ENCODE assay signal across 20 cellular contexts in the genomic region with DNA sequence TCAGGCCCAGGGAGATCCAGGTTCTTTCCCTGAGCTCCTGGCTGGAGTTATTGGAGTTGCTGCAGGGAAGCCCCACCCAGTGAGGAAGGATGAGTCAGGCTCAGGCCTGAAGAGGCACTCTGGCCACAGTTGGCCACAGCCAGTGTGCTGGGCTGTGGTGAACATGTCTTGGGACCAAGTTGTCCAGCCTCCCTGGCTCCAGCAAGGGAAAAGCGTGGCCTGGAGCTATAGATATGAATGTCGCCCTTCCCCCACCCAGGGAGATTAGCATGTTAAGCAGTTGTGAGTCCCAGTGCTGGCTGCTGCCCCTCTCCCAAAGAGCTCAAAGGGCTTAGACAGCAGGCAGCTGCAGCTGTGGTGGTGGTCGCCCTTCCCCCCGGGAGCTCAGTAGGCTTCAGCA.
DNase-seq lines count a peak whose midpoint lies in the region; ATAC-seq, FAIRE-seq and TF ChIP-seq lines count a peak whose summit lies in the region.
"Had no signal": no experiment of that assay in that cellular context is flagged by ENCODE, and none has a peak within 500 bp of the region (broad histone marks: within the 10 kb centered on the region; RNA-seq: fewer than 3 reads in every experiment).

No MANE protein-coding gene starts in this region.

- in situ Hi-C loops in GM23248 (cut with MboI): no loop called here

- no peaks in the 10 kb centered on the region for H3K27me3 Mint-ChIP-seq in chondrocyte (ENCODE audit: low read depth)
- H3K27me3 Mint-ChIP-seq: B cell; CD4-positive, alpha-beta T cell had no signal

- H3K4me3 Mint-ChIP-seq in chondrocyte (ENCODE audit: unreplicated experiment): no peak overlapping the region
- H3K4me3 Mint-ChIP-seq: B cell; CD4-positive, alpha-beta T cell had no signal

- peaks cover 20% of the 10 kb centered on the region for H3K9me3 Mint-ChIP-seq in chondrocyte (ENCODE audit: low read depth)

- intact Hi-C loops in body of pancreas (cut with DNase I): no loop called here

- no peak overlapping the region for H2AFZ ChIP-seq in GM23248

- no peak overlapping the region for H3K9ac ChIP-seq in GM23248

- H3K27ac ChIP-seq in GM23248 (no peak overlapping the region), body of pancreas (no peak overlapping the region)
- H3K27ac ChIP-seq: RWPE1 had no signal

- no peak for FAIRE-seq in D721Med (lab: Jason Lieb, UNC)
- FAIRE-seq: GM19239 had no signal

- H3K9me2 ChIP-seq in GM23248 (ENCODE audit: insufficient read depth): no peaks in the 10 kb centered on the region

- TF ChIP-seq POLR2A in body of pancreas (IDR thresholded peaks at IDR 0.05): no peak

- 30 to 34% methylated on average over 4 of the region's 4 CpGs for WGBS in GM23248 (ENCODE audit: low coverage in 1 of 2, low lambda C conversion rate in 2 of 2, missing lambda C conversion rate in 2 of 2), 2 experiments
- WGBS in body of pancreas, 2 donors: 52% methylated on average over 4 of the region's 4 CpGs; no CpG with 5 or more reads in 1 of the 2 donors

- ATAC-seq in body of pancreas (no peak), SK-N-SH treated with all-trans-retinoic acid at 6 μM for 48 hours (no peak)
- ATAC-seq: HCT116 had no signal

- DNase-seq in GM23248 (peak; percentile 5), NCI-H226 (peak; percentile 23), chondrocyte (ENCODE audit: low spot score) (peak; percentile 65), iris pigment epithelial cell (ENCODE audit: low read depth) (peak; percentile 11), D721Med (ENCODE audit: insufficient read length, low spot score) (no peak), body of pancreas (no peak), DMS 273 treated with DMSO at 0.1 percent for 48 hours (lab: John Stamatoyannopoulos, UW) (no peak)
- DNase-seq: CD4-positive, alpha-beta T cell; DMS79 treated with DMSO at 0.1 percent for 48 hours; KBM-7; NCI-H1092; NCI-H1694; NCI-H526 treated with DMSO at 0.1 percent for 48 hours; OCI-M1; T-helper 2 cell had no signal

- H3K4me1 ChIP-seq in GM23248 (ENCODE audit: insufficient read depth) (no peaks in the 10 kb centered on the region), body of pancreas (no peaks in the 10 kb centered on the region)

- H3K36me3 Mint-ChIP-seq in chondrocyte (ENCODE audit: low read depth): peaks cover 7% of the 10 kb centered on the region

- no peaks in the 10 kb centered on the region for H3K4me1 Mint-ChIP-seq in chondrocyte (ENCODE audit: low read depth)
- H3K4me1 Mint-ChIP-seq: B cell had no signal

- no peak overlapping the region for H3K27ac Mint-ChIP-seq in chondrocyte (ENCODE audit: unreplicated experiment)
- H3K27ac Mint-ChIP-seq: B cell; CD4-positive, alpha-beta T cell had no signal

- H3K9me3 ChIP-seq in GM23248 (ENCODE audit: low read depth): no peaks in the 10 kb centered on the region
- H3K9me3 ChIP-seq in body of pancreas: peaks cover 0 to 8% (median 0%) of the 10 kb centered on the region in 3 donors

- H4K20me1 ChIP-seq in GM23248 (ENCODE audit: insufficient read depth): no peaks in the 10 kb centered on the region

- H3K27me3 ChIP-seq in GM23248 (replicated peaks; ENCODE audit: insufficient read depth): no peaks in the 10 kb centered on the region
- no peaks in the 10 kb centered on the region for H3K27me3 ChIP-seq in body of pancreas

- no peak overlapping the region for H3K4me3 ChIP-seq in GM23248
- no peak overlapping the region for H3K4me3 ChIP-seq in body of pancreas

- no peaks in the 10 kb centered on the region for H3K79me2 ChIP-seq in GM23248 (ENCODE audit: insufficient read depth)

- no peaks in the 10 kb centered on the region for H3K36me3 ChIP-seq in GM23248 (ENCODE audit: low read depth)
- H3K36me3 ChIP-seq in body of pancreas (replicated peaks in 1 of 2; ENCODE audit: insufficient read depth in 1 of 2, low read depth in 2 of 2): no peaks in the 10 kb centered on the region

- H3K4me2 ChIP-seq in GM23248 (ENCODE audit: unreplicated experiment): no peak overlapping the region

- TF ChIP-seq CTCF in chondrocyte (IDR thresholded peaks at IDR 0.05) (no peak), D721Med (IDR thresholded peaks at IDR 0.05; ENCODE audit: insufficient read depth, missing control alignments) (no peak), body of pancreas (IDR thresholded peaks at IDR 0.05) (no peak)

- no peaks in the 10 kb centered on the region for H3F3A ChIP-seq in GM23248 (ENCODE audit: insufficient read depth)

TF ChIP-seq in SK-N-SH treated with all-trans-retinoic acid at 6 μM for 48 hours, 23 proteins besides CTCF, POLR2A, EP300 and RAD21 (continues in another document):
- TF ChIP-seq PATZ1 (CRISPR knock-in tag; IDR thresholded peaks at IDR 0.05; ENCODE audit: borderline replicate concordance) (no peak), ZFP3 (CRISPR knock-in tag; IDR thresholded peaks at IDR 0.05) (no peak), ZFP30 (CRISPR knock-in tag; IDR thresholded peaks at IDR 0.05) (no peak), ZNF565 (CRISPR knock-in tag; conservative IDR thresholded peaks at IDR 0.05; ENCODE audit: low read depth) (no peak), ESRRG (CRISPR knock-in tag; IDR thresholded peaks at IDR 0.05) (no peak), CSRNP3 (CRISPR knock-in tag; IDR thresholded peaks at IDR 0.05) (no peak), ISL1 (CRISPR knock-in tag; IDR thresholded peaks at IDR 0.05) (no peak), PPARA (CRISPR knock-in tag; IDR thresholded peaks at IDR 0.05; ENCODE audit: borderline replicate concordance) (no peak), SNAI2 (CRISPR knock-in tag; IDR thresholded peaks at IDR 0.05) (no peak), CSDC2 (CRISPR knock-in tag; IDR thresholded peaks at IDR 0.05) (no peak)
- TF ChIP-seq, protein P1, sequence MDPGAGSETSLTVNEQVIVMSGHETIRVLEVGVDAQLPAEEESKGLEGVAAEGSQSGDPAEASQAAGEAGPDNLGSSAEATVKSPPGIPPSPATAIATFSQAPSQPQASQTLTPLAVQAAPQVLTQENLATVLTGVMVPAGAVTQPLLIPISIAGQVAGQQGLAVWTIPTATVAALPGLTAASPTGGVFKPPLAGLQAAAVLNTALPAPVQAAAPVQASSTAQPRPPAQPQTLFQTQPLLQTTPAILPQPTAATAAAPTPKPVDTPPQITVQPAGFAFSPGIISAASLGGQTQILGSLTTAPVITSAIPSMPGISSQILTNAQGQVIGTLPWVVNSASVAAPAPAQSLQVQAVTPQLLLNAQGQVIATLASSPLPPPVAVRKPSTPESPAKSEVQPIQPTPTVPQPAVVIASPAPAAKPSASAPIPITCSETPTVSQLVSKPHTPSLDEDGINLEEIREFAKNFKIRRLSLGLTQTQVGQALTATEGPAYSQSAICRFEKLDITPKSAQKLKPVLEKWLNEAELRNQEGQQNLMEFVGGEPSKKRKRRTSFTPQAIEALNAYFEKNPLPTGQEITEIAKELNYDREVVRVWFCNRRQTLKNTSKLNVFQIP (CRISPR knock-in tag; IDR thresholded peaks at IDR 0.05; ENCODE audit: borderline replicate concordance, low read depth): no peak
- TF ChIP-seq, protein P2, sequence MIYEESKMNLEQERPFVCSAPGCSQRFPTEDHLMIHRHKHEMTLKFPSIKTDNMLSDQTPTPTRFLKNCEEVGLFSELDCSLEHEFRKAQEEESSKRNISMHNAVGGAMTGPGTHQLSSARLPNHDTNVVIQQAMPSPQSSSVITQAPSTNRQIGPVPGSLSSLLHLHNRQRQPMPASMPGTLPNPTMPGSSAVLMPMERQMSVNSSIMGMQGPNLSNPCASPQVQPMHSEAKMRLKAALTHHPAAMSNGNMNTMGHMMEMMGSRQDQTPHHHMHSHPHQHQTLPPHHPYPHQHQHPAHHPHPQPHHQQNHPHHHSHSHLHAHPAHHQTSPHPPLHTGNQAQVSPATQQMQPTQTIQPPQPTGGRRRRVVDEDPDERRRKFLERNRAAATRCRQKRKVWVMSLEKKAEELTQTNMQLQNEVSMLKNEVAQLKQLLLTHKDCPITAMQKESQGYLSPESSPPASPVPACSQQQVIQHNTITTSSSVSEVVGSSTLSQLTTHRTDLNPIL (CRISPR knock-in tag; IDR thresholded peaks at IDR 0.05; ENCODE audit: low read depth): no peak

Comparison
In these comparisons a context has a peak if more than half of its experiments do, and no peak if none do; other contexts are left out.
1. DNase-seq: peak in GM23248 (single experiment), NCI-H226 (single experiment), chondrocyte (single experiment) and iris pigment epithelial cell (single experiment); none in D721Med (single experiment), body of pancreas (0 of 4) and DMS 273 treated with DMSO at 0.1 percent for 48 hours (single experiment).